Comparison of ENCODE assay signal across 9 cellular contexts in genomic region chr10:93541402-93542357, GRCh38. TPM values are rescaled to one million over a fixed set of nuclear protein-coding genes. Genes with fewer than 3 reads are reported as not detected.
DNase-seq lines count a peak whose midpoint lies in the region; ATAC-seq, FAIRE-seq and TF ChIP-seq lines count a peak whose summit lies in the region.
"Had no signal": no experiment of that assay in that cellular context is flagged by ENCODE, and none has a peak within 500 bp of the region (broad histone marks: within the 10 kb centered on the region; RNA-seq: fewer than 3 reads in every experiment).

No MANE protein-coding gene starts in this region.

- no peak overlapping the region for H3K27ac ChIP-seq in body of pancreas
- H3K27ac ChIP-seq in subcutaneous abdominal adipose tissue (ENCODE audit: low read depth, low read length), result peak overlapping the region; percentile 55
- H3K27ac ChIP-seq: BLaER1 had no signal

- no peak for FAIRE-seq in GM12892 (lab: Jason Lieb, UNC)

- peaks cover 4% of the 10 kb centered on the region for H3K4me1 ChIP-seq in body of pancreas
- H3K4me1 ChIP-seq in subcutaneous abdominal adipose tissue (ENCODE audit: control insufficient read depth in 5 of 5, insufficient read depth in 5 of 5, low read length in 5 of 5), result peaks cover 0 to 9% (median 7%) of the 10 kb centered on the region in 5 donors
- H3K4me1 ChIP-seq: BLaER1 had no signal

- H3K27me3 ChIP-seq in body of pancreas (no peaks in the 10 kb centered on the region), subcutaneous abdominal adipose tissue (ENCODE audit: control insufficient read depth in 5 of 5, insufficient read depth in 4 of 5, low read length in 5 of 5) (no peaks in the 10 kb centered on the region)
- H3K27me3 ChIP-seq: BLaER1 had no signal

- peak overlapping the region in 1 of 5 donors; percentile 74 for H3K9ac ChIP-seq in subcutaneous abdominal adipose tissue (ENCODE audit: low read length in 5 of 5)
- H3K9ac ChIP-seq: BLaER1 had no signal

- 48 to 56% methylated on average over 23 of the region's 23 CpGs for WGBS in body of pancreas, 2 donors

- ATAC-seq in body of pancreas, result peak; percentile 55
- peak; percentile 86 for ATAC-seq in left colon
- no peak for ATAC-seq in GM18873 (IDR thresholded peaks at IDR 0.05; ENCODE audit: low FRiP score, unreplicated experiment)

- DNase-seq in DMS79 treated with DMSO at 0.1 percent for 48 hours (lab: John Stamatoyannopoulos, UW) (peak; percentile 17), DMS79 (lab: John Stamatoyannopoulos, UW) (no peak), MV-4-11 (lab: John Stamatoyannopoulos, UW) (peak; percentile 2), body of pancreas (peak; percentile 27 to 55 (median 37)), left colon (peak in 1 of 2 donors; percentile 66), GM12892 (ENCODE audit: insufficient read length) (no peak)

- H3K9me3 ChIP-seq in body of pancreas (no peaks in the 10 kb centered on the region), subcutaneous abdominal adipose tissue (ENCODE audit: control insufficient read depth in 5 of 5, low read length in 5 of 5) (no peaks in the 10 kb centered on the region)
- H3K9me3 ChIP-seq: BLaER1 had no signal

- TF ChIP-seq CTCF in body of pancreas (IDR thresholded peaks at IDR 0.05), result peak; percentile 33 to 65 (median 55)

- intact Hi-C loops in body of pancreas (cut with DNase I), result no loop called here
- intact Hi-C loops in left colon (cut with DNase I, micrococcal nuclease), result no loop called here

- H3K4me3 ChIP-seq in body of pancreas, result no peak overlapping the region
- peak overlapping the region; percentile 51 to 79 (median 58) for H3K4me3 ChIP-seq in subcutaneous abdominal adipose tissue (ENCODE audit: low read depth in 1 of 5, low read length in 5 of 5)
- H3K4me3 ChIP-seq: BLaER1 had no signal

- H3K36me3 ChIP-seq in body of pancreas (replicated peaks in 1 of 2; ENCODE audit: insufficient read depth in 1 of 2, low read depth in 2 of 2) (no peaks in the 10 kb centered on the region), subcutaneous abdominal adipose tissue (ENCODE audit: control insufficient read depth in 5 of 5, insufficient read depth in 5 of 5, low read length in 5 of 5) (no peaks in the 10 kb centered on the region)
- H3K36me3 ChIP-seq: BLaER1 had no signal

- TF ChIP-seq POLR2A in body of pancreas (IDR thresholded peaks at IDR 0.05), result no peak
- no peak for TF ChIP-seq POLR2A in GM12892 (IDR thresholded peaks at IDR 0.05; ENCODE audit: low read depth, low read length)

RNA-seq across cellular contexts. Expression of gene FFAR4, which starts 24.8 kb away (rescaled TPM):
- 1 to 10 TPM in 1 of 2 donors, under 1 TPM in 1; 0.78 to 2.3 TPM for total RNA-seq in body of pancreas
- total RNA-seq in left colon, result 10 to 100 TPM; 36.9 to 44.4 TPM
- not detected for polyA plus RNA-seq in GM12892 (2012; ENCODE audit: missing spikeins)

RNA-seq across cellular contexts. Expression of gene CEP55, which starts 45.3 kb away (rescaled TPM):
- not detected for total RNA-seq in body of pancreas
- 1 to 10 TPM; 2.0 to 7.4 TPM for total RNA-seq in left colon
- 26.9 TPM for polyA plus RNA-seq in GM12892 (2012; ENCODE audit: missing spikeins)

RNA-seq across cellular contexts. Expression of gene RBP4, which starts 59.4 kb away (rescaled TPM):
- total RNA-seq in body of pancreas (100 to 1,000 TPM in 1 of 2 donors, 10 to 100 TPM in 1; 22.1 to 136 TPM), left colon (10 to 100 TPM in 1 of 2 donors, 1 to 10 TPM in 1; 8.3 to 10.1 TPM)
- not detected for polyA plus RNA-seq in GM12892 (2012; ENCODE audit: missing spikeins)

RNA-seq across cellular contexts. Expression of gene MYOF, which starts 59.5 kb away (rescaled TPM):
- total RNA-seq in body of pancreas (10 to 100 TPM; 21.1 to 25.7 TPM), left colon (100 to 1,000 TPM; 106 to 110 TPM)
- 0.13 TPM for polyA plus RNA-seq in GM12892 (2012; ENCODE audit: missing spikeins)

Comparison
In these comparisons a context has a peak if more than half of its experiments do, and no peak if none do; other contexts are left out.
1. DNase-seq: peak in DMS79 treated with DMSO at 0.1 percent for 48 hours (single experiment), MV-4-11 (single experiment) and body of pancreas (4 of 4); none in DMS79 (single experiment) and GM12892 (single experiment).
2. H3K4me3 ChIP-seq: peak in subcutaneous abdominal adipose tissue (5 of 5); none in body of pancreas (0 of 2).
3. RNA of gene FFAR4, which starts 24.8 kb away (total RNA-seq): 36.9 to 44.4 TPM in left colon; 0.78 to 2.3 TPM in body of pancreas; every median in the first group is over 10 times any median in the second.